Comparison of ENCODE assay signal across 11 cellular contexts in genomic region chr10:17787087-17787942, GRCh38. TPM values are rescaled to one million over a fixed set of nuclear protein-coding genes. Genes with fewer than 3 reads are reported as not detected.
DNase-seq lines count a peak whose midpoint lies in the region; ATAC-seq and TF ChIP-seq lines count a peak whose summit lies in the region.
"Had no signal": no experiment of that assay in that cellular context is flagged by ENCODE, and none has a peak within 500 bp of the region (broad histone marks: within the 10 kb centered on the region; RNA-seq: fewer than 3 reads in every experiment).

No MANE protein-coding gene starts in this region.

- ATAC-seq in omental fat pad (ENCODE audit: low FRiP score) (peak; percentile 87), HG03135 (IDR thresholded peaks at IDR 0.05; ENCODE audit: unreplicated experiment) (no peak)

- TF ChIP-seq CTCF in fibroblast of lung (conservative IDR thresholded peaks at IDR 0.05 in 1 of 2, IDR thresholded peaks at IDR 0.05 in 1 of 2; ENCODE audit: low read depth in 1 of 2, low read length in 2 of 2), result no peak
- no peak for TF ChIP-seq CTCF in omental fat pad (IDR thresholded peaks at IDR 0.05)
- TF ChIP-seq CTCF in colonic mucosa (IDR thresholded peaks at IDR 0.05), result no peak

- H3K4me3 ChIP-seq in fibroblast of lung (replicated peaks in 1 of 4; ENCODE audit: control extremely low read depth in 1 of 4, insufficient read depth in 1 of 4, low read depth in 3 of 4, low read length in 4 of 4) (no peak overlapping the region), colonic mucosa (no peak overlapping the region)
- H3K4me3 ChIP-seq: ovary had no signal

- H4K20me1 ChIP-seq in fibroblast of lung (ENCODE audit: control insufficient read depth, extremely low read depth, insufficient read depth, low read length), result no peaks in the 10 kb centered on the region

- H3K9ac ChIP-seq in fibroblast of lung (ENCODE audit: insufficient read depth, low read length) (no peak overlapping the region), colonic mucosa (ENCODE audit: low read depth in 2 of 2, low read length in 2 of 2) (no peak overlapping the region)

- H3K9me3 ChIP-seq in fibroblast of lung (ENCODE audit: control insufficient read depth, insufficient read depth, low read depth, low read length) (no peaks in the 10 kb centered on the region), colonic mucosa (no peaks in the 10 kb centered on the region)
- H3K9me3 ChIP-seq: ovary had no signal

- no peaks in the 10 kb centered on the region for H3K79me2 ChIP-seq in fibroblast of lung (ENCODE audit: control insufficient read depth, insufficient read depth, low read length)

- no peaks in the 10 kb centered on the region for H3K36me3 ChIP-seq in fibroblast of lung (ENCODE audit: control insufficient read depth, insufficient read depth, low read length)
- H3K36me3 ChIP-seq in colonic mucosa, result no peaks in the 10 kb centered on the region
- H3K36me3 ChIP-seq: ovary had no signal

- H2AFZ ChIP-seq in fibroblast of lung (ENCODE audit: low read length), result no peak overlapping the region

- H3K27ac ChIP-seq in fibroblast of lung (ENCODE audit: insufficient read depth, low read length) (no peak overlapping the region), colonic mucosa (no peak overlapping the region)
- H3K27ac ChIP-seq: ovary had no signal

- H3K4me1 ChIP-seq in fibroblast of lung (ENCODE audit: control insufficient read depth, extremely low read depth, insufficient read depth, low read length) (peaks cover 7% of the 10 kb centered on the region), colonic mucosa (no peaks in the 10 kb centered on the region)

- H3K27me3 ChIP-seq in fibroblast of lung (ENCODE audit: control insufficient read depth, insufficient read depth, low read length) (no peaks in the 10 kb centered on the region), colonic mucosa (no peaks in the 10 kb centered on the region)
- H3K27me3 ChIP-seq: ovary had no signal

- intact Hi-C loops in colonic mucosa (cut with DNase I), result no loop called here

- H3K4me2 ChIP-seq in fibroblast of lung (ENCODE audit: extremely low read depth, insufficient read depth, low read length), result no peak overlapping the region

- DNase-seq in GM04503 (ENCODE audit: low read depth) (peak; percentile 84), RPMI7951 (ENCODE audit: low read depth) (peak; percentile 96), fibroblast of lung (ENCODE audit: low read depth in 2 of 2) (peak; percentile 92 to 98), omental fat pad (ENCODE audit: low spot score) (no peak), CD1c-positive myeloid dendritic cell (ENCODE audit: extremely low spot score) (no peak), colonic mucosa (no peak)
- DNase-seq in activated CD4-positive, CD25-positive, alpha-beta regulatory T cell (lab: John Stamatoyannopoulos, UW), result no peak
- DNase-seq: Karpas-422; ovary; stimulated activated naive CD4-positive, alpha-beta T cell treated with Interleukin-2 at 50 U/mL for 16 hours had no signal

RNA-seq across cellular contexts. Expression of gene MRC1, which starts 21.8 kb away (rescaled TPM):
- not detected in 2 replicates for total RNA-seq in RPMI7951 (2014; rRNA removed; shearing (Covaris generic))
- under 0.01 TPM in 1 of 2 replicates, not detected in the other for total RNA-seq in fibroblast of lung
- polyA plus RNA-seq in fibroblast of lung, result 0.01 TPM in 2 replicates
- not detected in 2 replicates for polyA plus RNA-seq in fibroblast of lung (2012)
- polyA minus RNA-seq in fibroblast of lung (ENCODE audit: low replicate concordance), result not detected in 2 replicates
- 100 to 1,000 TPM; 130 to 206 (median 139) TPM for total RNA-seq in omental fat pad
- total RNA-seq in colonic mucosa, result 10 to 100 TPM in 1 of 2 donors, 1 to 10 TPM in 1; 9.2 to 19.2 TPM

RNA-seq across cellular contexts. Expression of gene TMEM236, which starts 35.3 kb away (rescaled TPM):
- total RNA-seq in RPMI7951 (2014; rRNA removed; shearing (Covaris generic)), result 0.10 and 0.12 TPM in 2 replicates
- total RNA-seq in fibroblast of lung (under 0.01 and 0.17 TPM in 2 replicates), omental fat pad (1 to 10 TPM; 1.7 to 4.1 (median 3.0) TPM), colonic mucosa (10 to 100 TPM; 16.6 to 57.4 TPM)
- polyA plus RNA-seq in fibroblast of lung, result 0.02 and 0.03 TPM in 2 replicates
- polyA plus RNA-seq in fibroblast of lung (2012), result 0.03 and 0.05 TPM in 2 replicates
- not detected in 2 replicates for polyA minus RNA-seq in fibroblast of lung (ENCODE audit: low replicate concordance)

Comparison
In these comparisons a context has a peak if more than half of its experiments do, and no peak if none do; other contexts are left out.
1. DNase-seq: peak in GM04503 (single experiment), RPMI7951 (single experiment) and fibroblast of lung (2 of 2); none in omental fat pad (single experiment), CD1c-positive myeloid dendritic cell (single experiment), activated CD4-positive, CD25-positive, alpha-beta regulatory T cell (0 of 4) and colonic mucosa (single experiment).
2. RNA of gene MRC1, which starts 21.8 kb away (total RNA-seq): 130 to 206 TPM in omental fat pad and 9.2 to 19.2 TPM in colonic mucosa; not detected in RPMI7951 and under 0.01 TPM in fibroblast of lung; every median in the first group is over 10 times any median in the second.